Comparison of ENCODE assay signal across 8 cellular contexts in the genomic region with DNA sequence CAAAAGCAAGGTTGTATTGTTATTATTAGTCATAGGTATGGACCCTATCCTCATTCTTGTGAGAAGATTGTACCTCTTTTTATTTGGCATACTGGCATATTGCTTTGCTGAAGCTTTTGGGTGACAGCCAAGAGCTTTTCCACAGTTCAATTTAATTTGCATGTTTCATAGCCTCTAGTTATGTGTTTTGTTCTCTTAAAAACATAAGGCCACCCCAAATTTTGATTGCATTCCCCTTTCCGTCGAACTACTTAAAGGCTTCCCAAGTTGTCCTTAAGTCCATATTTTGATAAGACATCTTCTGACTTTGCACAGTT. TPM values are rescaled to one million over a fixed set of nuclear protein-coding genes. Genes with fewer than 3 reads are reported as not detected.
DNase-seq lines count a peak whose midpoint lies in the region; ATAC-seq and TF ChIP-seq lines count a peak whose summit lies in the region.

No MANE protein-coding gene starts in this region.

- H3K27ac ChIP-seq in tibial artery = peak overlapping the region; percentile 91 to 97

- no peaks in the 10 kb centered on the region for H3K27me3 Mint-ChIP-seq in activated T-cell treated with anti-CD3 and anti-CD28 coated beads, Interleukin-2, amount 50 U/mL, for 24 hours
- peaks cover 3% of the 10 kb centered on the region for H3K27me3 Mint-ChIP-seq in activated T-helper 1 cell treated with anti-CD3 and anti-CD28 coated beads, Interleukin-12 subunit alpha, Interleukin-12 subunit beta, Interleukin-2, Interleukin-4 antibody, amounts not matched to agents 30 ng/mL and 10 ng/mL and 1 ng/mL, durations not matched to agents 14 hours and 24 hours and 36 hours (ENCODE audit: insufficient read depth)
- peaks cover 0 to 6% (median 0%) of the 10 kb centered on the region in 3 donors for H3K27me3 Mint-ChIP-seq in immature natural killer cell (ENCODE audit: low read depth in 3 of 3)

- H3K27me3 ChIP-seq in tibial artery = no peaks in the 10 kb centered on the region

- no peak overlapping the region for H3K27ac Mint-ChIP-seq in activated T-cell treated with anti-CD3 and anti-CD28 coated beads, Interleukin-2, amount 50 U/mL, for 24 hours
- no peak overlapping the region for H3K27ac Mint-ChIP-seq in activated T-helper 1 cell treated with anti-CD3 and anti-CD28 coated beads, Interleukin-12 subunit alpha, Interleukin-12 subunit beta, Interleukin-2, Interleukin-4 antibody, amounts not matched to agents 30 ng/mL and 10 ng/mL and 1 ng/mL, durations not matched to agents 14 hours and 24 hours and 36 hours
- H3K27ac Mint-ChIP-seq in immature natural killer cell = peak overlapping the region in 2 of 6 donors; percentile 71 to 76

- no peak for DNase-seq in activated T-cell treated with anti-CD3 and anti-CD28 coated beads, Interleukin-2, amount 50 U/mL, for 24 hours
- DNase-seq in activated T-cell treated with anti-CD3 and anti-CD28 coated beads for 4 hours (no peak), immature natural killer cell (no peak), tibial artery (no peak), foreskin melanocyte (no peak)
- no peak for DNase-seq in activated T-helper 1 cell treated with anti-CD3 and anti-CD28 coated beads, Interleukin-12 subunit alpha, Interleukin-12 subunit beta, Interleukin-2, Interleukin-4 antibody, amounts not matched to agents 30 ng/mL and 10 ng/mL and 1 ng/mL, durations not matched to agents 14 hours and 24 hours and 36 hours (ENCODE audit: low spot score)

- H3K9me3 Mint-ChIP-seq in activated T-cell treated with anti-CD3 and anti-CD28 coated beads, Interleukin-2, amount 50 U/mL, for 24 hours = no peaks in the 10 kb centered on the region
- H3K9me3 Mint-ChIP-seq in activated T-helper 1 cell treated with anti-CD3 and anti-CD28 coated beads, Interleukin-12 subunit alpha, Interleukin-12 subunit beta, Interleukin-2, Interleukin-4 antibody, amounts not matched to agents 30 ng/mL and 10 ng/mL and 1 ng/mL, durations not matched to agents 14 hours and 24 hours and 36 hours = no peaks in the 10 kb centered on the region
- H3K9me3 Mint-ChIP-seq in immature natural killer cell = no peaks in the 10 kb centered on the region

- peak overlapping the region; percentile 89 for H3K4me3 Mint-ChIP-seq in activated T-cell treated with anti-CD3 and anti-CD28 coated beads, Interleukin-2, amount 50 U/mL, for 24 hours
- peak overlapping the region; percentile 85 for H3K4me3 Mint-ChIP-seq in activated T-helper 1 cell treated with anti-CD3 and anti-CD28 coated beads, Interleukin-12 subunit alpha, Interleukin-12 subunit beta, Interleukin-2, Interleukin-4 antibody, amounts not matched to agents 30 ng/mL and 10 ng/mL and 1 ng/mL, durations not matched to agents 14 hours and 24 hours and 36 hours
- H3K4me3 Mint-ChIP-seq in immature natural killer cell = peak overlapping the region; percentile 83 to 93 (median 91)

- no peaks in the 10 kb centered on the region for H3K9me3 ChIP-seq in tibial artery

- ATAC-seq in esophagus mucosa = no peak
- ATAC-seq in GM18520 (IDR thresholded peaks at IDR 0.05; ENCODE audit: unreplicated experiment) = no peak

- H3K4me3 ChIP-seq in tibial artery = peak overlapping the region; percentile 66 to 68

- peaks cover 0 to 52% (median 17%) of the 10 kb centered on the region in 4 donors for H3K4me1 ChIP-seq in tibial artery

- peaks cover 2% of the 10 kb centered on the region for H3K36me3 Mint-ChIP-seq in activated T-cell treated with anti-CD3 and anti-CD28 coated beads, Interleukin-2, amount 50 U/mL, for 24 hours (ENCODE audit: low read depth)
- peaks cover 2% of the 10 kb centered on the region for H3K36me3 Mint-ChIP-seq in activated T-helper 1 cell treated with anti-CD3 and anti-CD28 coated beads, Interleukin-12 subunit alpha, Interleukin-12 subunit beta, Interleukin-2, Interleukin-4 antibody, amounts not matched to agents 30 ng/mL and 10 ng/mL and 1 ng/mL, durations not matched to agents 14 hours and 24 hours and 36 hours (ENCODE audit: low read depth)
- no peaks in the 10 kb centered on the region for H3K36me3 Mint-ChIP-seq in immature natural killer cell

- no peaks in the 10 kb centered on the region for H3K36me3 ChIP-seq in tibial artery

- peaks cover 43% of the 10 kb centered on the region for H3K4me1 Mint-ChIP-seq in activated T-cell treated with anti-CD3 and anti-CD28 coated beads, Interleukin-2, amount 50 U/mL, for 24 hours (ENCODE audit: low read depth)
- H3K4me1 Mint-ChIP-seq in activated T-helper 1 cell treated with anti-CD3 and anti-CD28 coated beads, Interleukin-12 subunit alpha, Interleukin-12 subunit beta, Interleukin-2, Interleukin-4 antibody, amounts not matched to agents 30 ng/mL and 10 ng/mL and 1 ng/mL, durations not matched to agents 14 hours and 24 hours and 36 hours (ENCODE audit: low read depth) = peaks cover 37% of the 10 kb centered on the region
- H3K4me1 Mint-ChIP-seq in immature natural killer cell = peaks cover 21 to 28% of the 10 kb centered on the region in 2 donors

- intact Hi-C loops in activated T-helper 1 cell treated with anti-CD3 and anti-CD28 coated beads, Interleukin-12 subunit alpha, Interleukin-12 subunit beta, Interleukin-2, Interleukin-4 antibody, amounts not matched to agents 30 ng/mL and 10 ng/mL and 1 ng/mL, durations not matched to agents 14 hours and 24 hours and 36 hours (cut with micrococcal nuclease) = loop anchor here (2.0 to 10.0 kb wide), 6 partner anchors 17 to 801 kb away; a partner anchor contains a TSS
- intact Hi-C loops in tibial artery (cut with DNase I; ENCODE audit: low total_unique reads) = loop anchor here (2.0 to 10.0 kb wide), 2 partner anchors 69 to 137 kb away; a partner anchor contains a TSS

- no peak for TF ChIP-seq CTCF in tibial artery (IDR thresholded peaks at IDR 0.05)

RNA-seq across cellular contexts. Expression of a gene that starts 1.6 kb away (rescaled TPM):
- 12.6 and 17.5 TPM in 2 replicates for total RNA-seq in activated T-helper 1 cell treated with anti-CD3 and anti-CD28 coated beads, Interleukin-12 subunit alpha, Interleukin-12 subunit beta, Interleukin-2, Interleukin-4 antibody, amounts not matched to agents 30 ng/mL and 10 ng/mL and 1 ng/mL, durations not matched to agents 14 hours and 24 hours and 36 hours
- polyA plus RNA-seq in immature natural killer cell = 10 to 100 TPM in 2 of 3 donors, 1 to 10 TPM in 1; 9.2 to 11.6 (median 11.5) TPM
- total RNA-seq in esophagus mucosa = 23.0 TPM
